ENCODE assay signal across 20 cellular contexts in the genomic region with DNA sequence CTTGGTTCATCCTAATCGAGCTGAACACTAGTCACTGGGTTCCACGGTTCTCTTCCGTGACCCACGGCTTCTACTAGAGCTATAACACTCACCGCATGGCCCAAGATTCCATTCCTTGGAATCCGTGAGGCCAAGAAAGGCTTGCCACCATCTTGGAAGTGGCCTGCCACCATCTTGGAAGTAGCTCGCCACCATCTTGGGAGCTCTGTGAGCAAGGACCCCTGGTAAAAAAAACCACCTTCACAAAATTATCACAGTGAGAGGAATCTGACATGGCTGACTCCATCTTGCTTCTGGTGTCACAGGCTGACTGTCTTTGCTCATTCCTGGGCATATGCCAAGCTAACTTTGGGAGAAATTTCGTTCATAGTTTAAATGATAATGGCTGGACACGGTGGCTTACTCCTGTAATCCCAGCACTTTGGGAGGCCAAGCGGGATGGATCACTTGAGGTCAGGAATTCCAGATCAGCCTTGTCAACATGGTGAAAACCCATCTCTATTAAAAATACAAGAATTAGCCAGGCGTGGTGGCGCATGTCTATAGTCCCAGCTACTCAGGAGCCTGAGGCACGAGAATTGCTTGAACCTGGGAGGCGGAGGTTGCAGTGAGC. TPM values are rescaled to one million over a fixed set of nuclear protein-coding genes. Genes with fewer than 3 reads are reported as not detected.
"Had no signal": no experiment of that assay in that cellular context is flagged by ENCODE, and none has a peak within 500 bp of the region (broad histone marks: within the 10 kb centered on the region; RNA-seq: fewer than 3 reads in every experiment).

No MANE protein-coding gene starts in this region.

- H3K27me3 Mint-ChIP-seq: activated naive CD4-positive, alpha-beta T cell treated with anti-CD3 and anti-CD28 coated beads, Interleukin-2, amount 50 U/mL, for 24 hours; naive thymus-derived CD4-positive, alpha-beta T cell had no signal

- DNase-seq: activated CD4-positive, alpha-beta memory T cell treated with anti-CD3 and anti-CD28 coated beads, Interleukin-2, amount 10 ng/mL, durations not matched to agents 7 days and 5 days; activated CD4-positive, alpha-beta T cell treated with anti-CD3 and anti-CD28 coated beads for 1 hour; amygdala; cerebellar nuclear complex; erythroblast; left colon; naive thymus-derived CD4-positive, alpha-beta T cell; stimulated activated naive CD8-positive, alpha-beta T cell treated with anti-CD3 and anti-CD28 coated beads, Interleukin-15, Interleukin-2, amounts not matched to agents 100 U/mL and 50 U/mL, for 24 hours; SW 1271 had no signal

- H3K4me3 ChIP-seq: lung, suprapubic skin had no signal

- H3K27ac ChIP-seq: suprapubic skin had no signal

- H3K27me3 ChIP-seq: suprapubic skin had no signal

- H3K27ac Mint-ChIP-seq: activated CD4-positive, alpha-beta memory T cell treated with anti-CD3 and anti-CD28 coated beads, Interleukin-2, amount 10 ng/mL, durations not matched to agents 7 days and 5 days; activated naive CD4-positive, alpha-beta T cell treated with anti-CD3 and anti-CD28 coated beads, Interleukin-2, amount 50 U/mL, for 24 hours; endodermal cell; T-helper 2 cell treated with Interferon-gamma antibody and Interleukin-4, amounts not matched to agents 5 μg/mL and 100 μg/mL, for 36 hours had no signal

- H3K9me3 ChIP-seq: suprapubic skin had no signal

- H3K4me3 Mint-ChIP-seq: activated CD4-positive, alpha-beta memory T cell treated with anti-CD3 and anti-CD28 coated beads, Interleukin-2, amount 10 ng/mL, durations not matched to agents 7 days and 5 days; activated naive CD4-positive, alpha-beta T cell treated with anti-CD3 and anti-CD28 coated beads, Interleukin-2, amount 50 U/mL, for 24 hours; endodermal cell; T-helper 2 cell treated with Interferon-gamma antibody and Interleukin-4, amounts not matched to agents 5 μg/mL and 100 μg/mL, for 36 hours had no signal

- H3K9me3 Mint-ChIP-seq: activated CD4-positive, alpha-beta memory T cell treated with anti-CD3 and anti-CD28 coated beads, Interleukin-2, amount 10 ng/mL, durations not matched to agents 7 days and 5 days; activated naive CD4-positive, alpha-beta T cell treated with anti-CD3 and anti-CD28 coated beads, Interleukin-2, amount 50 U/mL, for 24 hours; endodermal cell; naive thymus-derived CD4-positive, alpha-beta T cell; T-helper 2 cell treated with Interferon-gamma antibody and Interleukin-4, amounts not matched to agents 5 μg/mL and 100 μg/mL, for 36 hours had no signal

- H3K36me3 ChIP-seq: suprapubic skin had no signal

- ATAC-seq: left colon; naive thymus-derived CD4-positive, alpha-beta T cell; sciatic nerve; stimulated activated naive CD8-positive, alpha-beta T cell treated with anti-CD3 and anti-CD28 coated beads, Interleukin-15, Interleukin-2, amounts not matched to agents 100 U/mL and 50 U/mL, for 24 hours had no signal

- H3K36me3 Mint-ChIP-seq: activated naive CD4-positive, alpha-beta T cell treated with anti-CD3 and anti-CD28 coated beads, Interleukin-2, amount 50 U/mL, for 24 hours; naive thymus-derived CD4-positive, alpha-beta T cell had no signal

RNA-seq across cellular contexts. Expression of gene KCTD14, which starts 18.9 kb away (rescaled TPM):
- total RNA-seq: mononuclear cell had no signal

RNA-seq across cellular contexts. Expression of gene THRSP, which starts 21.7 kb away (rescaled TPM):
- total RNA-seq: activated CD4-positive, alpha-beta memory T cell treated with anti-CD3 and anti-CD28 coated beads, Interleukin-2, amount 10 ng/mL, durations not matched to agents 7 days and 5 days; dermis microvascular lymphatic vessel endothelial cell; endodermal cell; lung; naive thymus-derived CD4-positive, alpha-beta T cell; osteoblast; pulmonary artery endothelial cell; ureter had no signal
- polyA plus RNA-seq: naive thymus-derived CD4-positive, alpha-beta T cell had no signal
